Comparison of ENCODE assay signal across 10 cellular contexts in the genomic region with DNA sequence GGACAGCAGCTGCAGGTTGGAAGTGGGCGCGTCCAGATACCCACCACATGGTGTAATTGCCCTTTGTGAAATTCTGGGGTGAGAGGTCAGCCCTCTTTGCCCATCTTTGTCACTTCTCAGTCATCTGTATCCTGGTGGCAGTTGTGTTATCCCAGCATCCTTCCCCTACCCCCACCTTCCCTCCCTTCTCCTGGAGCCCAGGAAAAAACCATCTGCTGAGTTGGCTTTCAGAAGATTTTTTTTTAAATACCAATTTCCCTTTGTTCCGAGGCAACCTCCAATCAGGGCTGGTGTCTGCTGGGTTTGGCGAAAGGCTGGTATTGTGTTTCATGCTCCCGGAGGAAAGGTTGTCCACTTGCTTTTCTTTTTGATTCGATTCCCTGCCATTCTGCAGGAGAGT. TPM values are rescaled to one million over a fixed set of nuclear protein-coding genes. Genes with fewer than 3 reads are reported as not detected.
DNase-seq lines count a peak whose midpoint lies in the region; ATAC-seq and TF ChIP-seq lines count a peak whose summit lies in the region.
"Had no signal": no experiment of that assay in that cellular context is flagged by ENCODE, and none has a peak within 500 bp of the region (broad histone marks: within the 10 kb centered on the region; RNA-seq: fewer than 3 reads in every experiment).

No MANE protein-coding gene starts in this region.

- H3K27me3 ChIP-seq in adipocyte (replicated peaks; ENCODE audit: control insufficient read depth, insufficient read depth, low read length) = no peaks in the 10 kb centered on the region

- no peak overlapping the region; the same call in 1 of the 2 replicates for H3K4me3 ChIP-seq in AG10803 (ENCODE audit: low read length)
- peak overlapping the region; percentile 53 for H3K4me3 ChIP-seq in adipocyte (ENCODE audit: low read length)

- no TSS peak for BruUV-seq in Calu3 (replicated peaks; lab: Mats Ljungman, UMichigan)

- DNase-seq in AG10803 (ENCODE audit: low read depth) (peak; percentile 59), NCI-H1694 (lab: John Stamatoyannopoulos, UW) (peak; percentile 65), adipocyte (ENCODE audit: low read depth) (peak; percentile 27), neural crest cell (ENCODE audit: low read depth, low spot score) (no peak), Calu3 (no peak), GM10248 (ENCODE audit: extremely low spot score) (no peak)
- DNase-seq: midbrain, SW 1271 had no signal

- no peaks in the 10 kb centered on the region for H3K36me3 ChIP-seq in adipocyte (ENCODE audit: control insufficient read depth, insufficient read depth, low read length, severe bottlenecking)

- H3K4me1 ChIP-seq in adipocyte (ENCODE audit: control insufficient read depth, insufficient read depth, low read length) = peaks cover 30% of the 10 kb centered on the region

- H3K4me1 Mint-ChIP-seq in neural crest cell (peaks cover 57% of the 10 kb centered on the region), Calu3 (ENCODE audit: low read depth, unreplicated experiment) (no peaks in the 10 kb centered on the region)

- no peak for ATAC-seq in HG03342 (IDR thresholded peaks at IDR 0.05; ENCODE audit: unreplicated experiment)
- ATAC-seq in GM18909 (IDR thresholded peaks at IDR 0.05; ENCODE audit: poor library complexity, unreplicated experiment) = no peak

- POLR2A ChIA-PET in GM10248 (lab: Yijun Ruan, JAX) = no interaction called here

- CTCF ChIA-PET in Calu3 (lab: Charles Lee) = no interaction called here
- CTCF ChIA-PET in GM10248 (lab: Yijun Ruan, JAX) = interaction anchor here (1.9 kb wide), 1 partner anchor 10 kb away, joined by 7 read pairs; no protein-coding TSS in a partner anchor

- H3K27me3 Mint-ChIP-seq in neural crest cell (ENCODE audit: low read depth) (no peaks in the 10 kb centered on the region), Calu3 (ENCODE audit: unreplicated experiment) (no peaks in the 10 kb centered on the region)

- H3K9me3 Mint-ChIP-seq in neural crest cell (peaks cover 2% of the 10 kb centered on the region), Calu3 (ENCODE audit: low read depth, unreplicated experiment) (no peaks in the 10 kb centered on the region)

- H3K9me3 ChIP-seq in adipocyte (ENCODE audit: control insufficient read depth, low read length) = no peaks in the 10 kb centered on the region

- H3K9ac ChIP-seq in adipocyte (ENCODE audit: low read length) = peak overlapping the region; percentile 66

- H3K4me3 Mint-ChIP-seq in neural crest cell (peak overlapping the region; percentile 47), Calu3 (ENCODE audit: low read depth, unreplicated experiment) (no peak overlapping the region)

- intact Hi-C loops in Calu3 (cut with micrococcal nuclease; ENCODE audit: unreplicated experiment) = no loop called here

- TF ChIP-seq CTCF in AG10803 (conservative IDR thresholded peaks at IDR 0.05; ENCODE audit: low read length) (no peak), neural crest cell (conservative IDR thresholded peaks at IDR 0.05) (no peak), Calu3 (IDR thresholded peaks at IDR 0.05; ENCODE audit: unreplicated experiment) (no peak), GM10248 (IDR thresholded peaks at IDR 0.05; ENCODE audit: control extremely low read depth, extremely low read depth, low read depth, missing control alignments) (no peak)

- H3K27ac Mint-ChIP-seq in neural crest cell (ENCODE audit: unreplicated experiment) (peak overlapping the region; percentile 29), Calu3 (ENCODE audit: unreplicated experiment) (no peak overlapping the region)

- H3K36me3 Mint-ChIP-seq in neural crest cell (ENCODE audit: low read depth) (peaks cover 23% of the 10 kb centered on the region), Calu3 (ENCODE audit: insufficient read depth, unreplicated experiment) (peaks cover 4% of the 10 kb centered on the region)

RNA-seq across cellular contexts. Expression of gene SETBP1, which starts 35.2 kb away (rescaled TPM):
- total RNA-seq in neural crest cell (38.9 and 39.3 TPM in 2 replicates), Calu3 (2022) (5.3 and 6.0 TPM in 2 replicates)

Comparison
In these comparisons a context has a peak if more than half of its experiments do, and no peak if none do; other contexts are left out.
1. DNase-seq: peak in AG10803 (single experiment), NCI-H1694 (single experiment) and adipocyte (single experiment); none in neural crest cell (single experiment), Calu3 (single experiment) and GM10248 (single experiment).